23 cellular contexts compared by ENCODE assay signal in genomic region chr10:130936844-130937243, GRCh38.
"Had no signal": no experiment of that assay in that cellular context is flagged by ENCODE, and none has a peak within 500 bp of the region (broad histone marks: within the 10 kb centered on the region; RNA-seq: fewer than 3 reads in every experiment).

No MANE protein-coding gene starts in this region.

- H2AFZ ChIP-seq: PC-9 had no signal

- H3K27ac ChIP-seq: adrenal gland, PC-9, SJCRH30 had no signal

- DNase-seq: activated CD4-positive, alpha-beta T cell treated with anti-CD3 and anti-CD28 coated beads for 4 hours; activated CD4-positive, alpha-beta T cell treated with anti-CD3 and anti-CD28 coated beads, Interleukin-2, amount 50 U/mL, for 4 hours; activated CD8-positive, alpha-beta memory T cell treated with anti-CD3 and anti-CD28 coated beads, Interleukin-2, amount 50 U/mL, for 48 hours; activated CD8-positive, alpha-beta T cell treated with anti-CD3 and anti-CD28 coated beads, Interleukin-2, amount 10 ng/mL, durations not matched to agents 7 days and 5 days; activated naive CD4-positive, alpha-beta T cell treated with anti-CD3 and anti-CD28 coated beads, Interleukin-2, amount 50 U/mL, for 16 hours; activated naive CD8-positive, alpha-beta T cell treated with anti-CD3 and anti-CD28 coated beads, Interleukin-2, amount 10 ng/mL, durations not matched to agents 7 days and 5 days; activated T-cell treated with anti-CD3 and anti-CD28 coated beads, Interleukin-2, amount 50 U/mL, for 1 hour; anterior cingulate cortex; cerebellar nuclear complex; Karpas-422; NCI-H1105 treated with DMSO at 0.1 percent for 48 hours; NCI-H1436 treated with DMSO at 0.1 percent for 48 hours; NCI-H187; NCI-H2081; NCI-H510A treated with DMSO at 0.1 percent for 48 hours; PC-9; Right ventricle myocardium superior; SJCRH30; SK-N-SH; T-helper 1 cell had no signal

- H3K9me2 ChIP-seq: SK-N-SH had no signal

- H3K27ac Mint-ChIP-seq: activated CD8-positive, alpha-beta T cell treated with anti-CD3 and anti-CD28 coated beads, Interleukin-2, amount 10 ng/mL, durations not matched to agents 7 days and 5 days; activated naive CD8-positive, alpha-beta T cell treated with anti-CD3 and anti-CD28 coated beads, Interleukin-2, amount 10 ng/mL, durations not matched to agents 7 days and 5 days; T-helper 2 cell treated with Interferon-gamma antibody and Interleukin-4, amounts not matched to agents 5 μg/mL and 100 μg/mL, for 36 hours had no signal

- H3K27me3 ChIP-seq: adrenal gland, SJCRH30 had no signal

- H3K4me1 ChIP-seq: SJCRH30 had no signal

- H3K9me3 ChIP-seq: adrenal gland, SJCRH30, SK-N-SH had no signal

- ATAC-seq: activated CD4-positive, CD25-positive, alpha-beta regulatory T cell treated with anti-CD3 and anti-CD28 coated beads, Interleukin-2, amount 50 U/mL, for 24 hours; activated CD8-positive, alpha-beta T cell treated with anti-CD3 and anti-CD28 coated beads, Interleukin-2, amount 10 ng/mL, durations not matched to agents 7 days and 5 days had no signal

- H3K4me1 Mint-ChIP-seq: activated naive CD8-positive, alpha-beta T cell treated with anti-CD3 and anti-CD28 coated beads, Interleukin-2, amount 10 ng/mL, durations not matched to agents 7 days and 5 days had no signal

- H3K36me3 Mint-ChIP-seq: activated naive CD8-positive, alpha-beta T cell treated with anti-CD3 and anti-CD28 coated beads, Interleukin-2, amount 10 ng/mL, durations not matched to agents 7 days and 5 days had no signal

- H3K36me3 ChIP-seq: adrenal gland, SJCRH30 had no signal

- H3K9me3 Mint-ChIP-seq: activated naive CD8-positive, alpha-beta T cell treated with anti-CD3 and anti-CD28 coated beads, Interleukin-2, amount 10 ng/mL, durations not matched to agents 7 days and 5 days; T-helper 2 cell treated with Interferon-gamma antibody and Interleukin-4, amounts not matched to agents 5 μg/mL and 100 μg/mL, for 36 hours had no signal

- H3K4me3 Mint-ChIP-seq: activated CD8-positive, alpha-beta T cell treated with anti-CD3 and anti-CD28 coated beads, Interleukin-2, amount 10 ng/mL, durations not matched to agents 7 days and 5 days; activated naive CD8-positive, alpha-beta T cell treated with anti-CD3 and anti-CD28 coated beads, Interleukin-2, amount 10 ng/mL, durations not matched to agents 7 days and 5 days; T-helper 2 cell treated with Interferon-gamma antibody and Interleukin-4, amounts not matched to agents 5 μg/mL and 100 μg/mL, for 36 hours had no signal

- H3K27me3 Mint-ChIP-seq: activated naive CD8-positive, alpha-beta T cell treated with anti-CD3 and anti-CD28 coated beads, Interleukin-2, amount 10 ng/mL, durations not matched to agents 7 days and 5 days had no signal

- H3K4me3 ChIP-seq: adrenal gland, PC-9, SJCRH30 had no signal

- H3K4me2 ChIP-seq: PC-9, SK-N-SH had no signal
